8 cellular contexts compared by ENCODE assay signal in the genomic region with DNA sequence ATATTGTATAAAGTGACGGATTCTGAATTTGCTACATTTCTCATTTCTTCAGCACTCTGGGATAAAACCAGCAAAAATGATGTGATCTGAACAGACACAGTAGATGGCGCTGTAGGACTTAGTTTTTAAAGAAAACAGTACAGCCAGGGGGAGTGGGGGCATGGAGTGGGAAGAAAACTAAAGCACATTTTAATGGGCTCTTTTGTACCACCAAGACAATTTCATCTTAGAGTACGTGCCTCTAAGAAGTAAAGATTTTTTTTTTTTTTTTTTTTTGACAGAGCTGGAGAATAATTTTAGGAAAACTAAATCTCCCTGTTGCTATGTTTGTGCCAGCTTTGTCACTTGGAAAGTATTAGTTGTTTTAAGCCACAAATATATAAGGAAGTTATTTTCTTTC.
DNase-seq lines count a peak whose midpoint lies in the region; ATAC-seq and TF ChIP-seq lines count a peak whose summit lies in the region.

No MANE protein-coding gene starts in this region.

- peaks cover 5 to 32% (median 28%) of the 10 kb centered on the region in 4 donors for H3K4me1 ChIP-seq in liver (ENCODE audit: control insufficient read depth in 4 of 4, insufficient read depth in 4 of 4, low read length in 3 of 4)

- H3K27ac ChIP-seq in coronary artery (peak overlapping the region; percentile 68 to 73), liver (ENCODE audit: low read depth in 1 of 2, low read length in 2 of 2) (peak overlapping the region in 1 of 2 donors; percentile 39)

- no peaks in the 10 kb centered on the region for H3K9me3 ChIP-seq in liver (ENCODE audit: control insufficient read depth in 4 of 4, low read length in 3 of 4)

- no peaks in the 10 kb centered on the region for H3K36me3 ChIP-seq in liver (ENCODE audit: control insufficient read depth in 4 of 4, insufficient read depth in 3 of 4, low read depth in 1 of 4, low read length in 3 of 4)

- no peak overlapping the region for H3K4me3 ChIP-seq in coronary artery
- H3K4me3 ChIP-seq in liver (ENCODE audit: low read depth in 1 of 3, low read length in 3 of 3): no peak overlapping the region

- WGBS in liver: 9% methylated on average over 3 of the region's 3 CpGs

- TF ChIP-seq CTCF in coronary artery (IDR thresholded peaks at IDR 0.05) (peak; percentile 40), liver (IDR thresholded peaks at IDR 0.05; ENCODE audit: low read depth, low read length, missing input control) (peak; percentile 74)

- peak; percentile 93 to 95 for TF ChIP-seq RAD21 in liver (IDR thresholded peaks at IDR 0.05)

- no peaks in the 10 kb centered on the region for H3K27me3 ChIP-seq in liver (ENCODE audit: control insufficient read depth in 4 of 4, insufficient read depth in 4 of 4, low read length in 3 of 4)

- DNase-seq in Right ventricle myocardium inferior (ENCODE audit: missing footprints): no peak
- no peak for DNase-seq in cardiac septum (ENCODE audit: low spot score)
- peak; percentile 60 for DNase-seq in NCI-H146 (lab: John Stamatoyannopoulos, UW)
- peak; percentile 81 for DNase-seq in SW480 (ENCODE audit: low spot score)
- DNase-seq in coronary artery (ENCODE audit: low spot score): no peak
- DNase-seq in stimulated activated CD8-positive, alpha-beta memory T cell treated with anti-CD3 and anti-CD28 coated beads, Interleukin-12 subunit alpha, Interleukin-12 subunit beta, amount 100 ng/mL, for 1 hour (ENCODE audit: low read depth): peak; percentile 10

- intact Hi-C loops in Right ventricle myocardium inferior (cut with DNase I): loop anchor here (1.0 to 5.0 kb wide), 4 partner anchors 198 to 872 kb away; no protein-coding TSS in a partner anchor
- intact Hi-C loops in cardiac septum (cut with DNase I): loop anchor here (1.0 to 5.0 kb wide), 5 partner anchors 198 to 872 kb away; no protein-coding TSS in a partner anchor

- ATAC-seq in Right ventricle myocardium inferior: peak; percentile 59
- no peak for ATAC-seq in GM19463 (IDR thresholded peaks at IDR 0.05; ENCODE audit: unreplicated experiment)

- H3K9ac ChIP-seq in liver (ENCODE audit: low read depth in 1 of 2, low read length in 2 of 2): peak overlapping the region in 1 of 2 donors; percentile 11

TF ChIP-seq in liver, 16 proteins besides CTCF, POLR2A, EP300 and RAD21:
- TF ChIP-seq HNF4G (IDR thresholded peaks at IDR 0.05): peak; percentile 9
- no peak for TF ChIP-seq RXRA (IDR thresholded peaks at IDR 0.05)
- peak; percentile 24 for TF ChIP-seq YY1 (IDR thresholded peaks at IDR 0.05)
- TF ChIP-seq TAF1 (conservative IDR thresholded peaks at IDR 0.05): no peak
- peak; percentile 27 for TF ChIP-seq SP1 (IDR thresholded peaks at IDR 0.05)
- TF ChIP-seq HNF4A (conservative IDR thresholded peaks at IDR 0.05): peak in 1 of 2 donors; percentile 40

Comparison
In these comparisons a context has a peak if more than half of its experiments do, and no peak if none do; other contexts are left out.
1. DNase-seq: peak in NCI-H146 (single experiment), SW480 (single experiment) and stimulated activated CD8-positive, alpha-beta memory T cell treated with anti-CD3 and anti-CD28 coated beads, Interleukin-12 subunit alpha, Interleukin-12 subunit beta, amount 100 ng/mL, for 1 hour (single experiment); none in Right ventricle myocardium inferior (single experiment), cardiac septum (single experiment) and coronary artery (single experiment).